ENCODE assay signal across 9 cellular contexts in genomic region chr19:18429717-18430416, GRCh38. TPM values are rescaled to one million over a fixed set of nuclear protein-coding genes. Genes with fewer than 3 reads are reported as not detected.
DNase-seq lines count a peak whose midpoint lies in the region; ATAC-seq and TF ChIP-seq lines count a peak whose summit lies in the region.
"Had no signal": no experiment of that assay in that cellular context is flagged by ENCODE, and none has a peak within 500 bp of the region (broad histone marks: within the 10 kb centered on the region; RNA-seq: fewer than 3 reads in every experiment).

No MANE protein-coding gene starts in this region.

- peaks cover 71% of the 10 kb centered on the region for H4K20me1 ChIP-seq in DND-41 (ENCODE audit: insufficient read depth, low read length)

- H3K4me1 Mint-ChIP-seq in osteocyte (ENCODE audit: unreplicated experiment): peaks cover 26% of the 10 kb centered on the region

- no peaks in the 10 kb centered on the region for H3K36me3 Mint-ChIP-seq in osteocyte (ENCODE audit: unreplicated experiment)

- ATAC-seq in DND-41 (ENCODE audit: insufficient read depth, low read depth): peak; percentile 23
- ATAC-seq in GM21737 (IDR thresholded peaks at IDR 0.05; ENCODE audit: unreplicated experiment): no peak

- intact Hi-C loops in dorsolateral prefrontal cortex (cut with DNase I): no loop called here

- no peaks in the 10 kb centered on the region for H3K27me3 Mint-ChIP-seq in osteocyte (ENCODE audit: unreplicated experiment)

- TF ChIP-seq POLR2A in NB4 (IDR thresholded peaks at IDR 0.05; ENCODE audit: extremely low read depth, insufficient read length): no peak

- no peaks in the 10 kb centered on the region for H3K27me3 ChIP-seq in DND-41 (ENCODE audit: insufficient read depth, low read length, poor library complexity)
- no peaks in the 10 kb centered on the region for H3K27me3 ChIP-seq in dorsolateral prefrontal cortex

- peaks cover 27% of the 10 kb centered on the region for H3K79me2 ChIP-seq in DND-41 (ENCODE audit: insufficient read depth, low read length)

- no peaks in the 10 kb centered on the region for H3K9me3 ChIP-seq in DND-41 (ENCODE audit: insufficient read depth, low read length, severe bottlenecking)

- DNase-seq in DND-41 (peak; percentile 53), NB4 (ENCODE audit: low read depth) (peak; percentile 71), dorsolateral prefrontal cortex (no peak), osteocyte (ENCODE audit: extremely low spot score, unreplicated experiment) (no peak), T1000 (lab: John Stamatoyannopoulos, UW) (no peak), NCI-H1092 treated with DMSO at 0.1 percent for 48 hours (lab: John Stamatoyannopoulos, UW) (no peak), iPS-NIHi11 (ENCODE audit: low spot score) (no peak)
- DNase-seq: NCI-H187 treated with DMSO at 0.1 percent for 48 hours had no signal

- H3K4me1 ChIP-seq in DND-41 (ENCODE audit: insufficient read depth, low read length): peaks cover 24% of the 10 kb centered on the region

- H3K27ac ChIP-seq in DND-41 (ENCODE audit: low read length) (peak overlapping the region; percentile 69), dorsolateral prefrontal cortex (peak overlapping the region in 51 of 59 donors; percentile 14 to 95 (median 78))

- H3K4me3 Mint-ChIP-seq in osteocyte (ENCODE audit: unreplicated experiment): no peak overlapping the region

- peak overlapping the region; percentile 81 for H3K4me2 ChIP-seq in DND-41 (ENCODE audit: insufficient read depth, low read length)

- peak overlapping the region in 1 of 2 experiments; percentile 55; a peak in 2 of 4 replicates for H3K4me3 ChIP-seq in DND-41 (ENCODE audit: low read depth in 1 of 2, low read length in 2 of 2)
- peak overlapping the region; percentile 12 for H3K4me3 ChIP-seq in NB4 (ENCODE audit: low read depth, low read length)
- peak overlapping the region in 56 of 59 donors; percentile 28 to 73 (median 60) for H3K4me3 ChIP-seq in dorsolateral prefrontal cortex

- TF ChIP-seq CTCF in DND-41 (IDR thresholded peaks at IDR 0.05; ENCODE audit: borderline replicate concordance, extremely low read depth, low read length, poor library complexity, severe bottlenecking): no peak
- TF ChIP-seq CTCF in NB4 (IDR thresholded peaks at IDR 0.05; ENCODE audit: low read depth, low read length): no peak
- no peak for TF ChIP-seq CTCF in dorsolateral prefrontal cortex (IDR thresholded peaks at IDR 0.05 in 54 of 56, conservative IDR thresholded peaks at IDR 0.05 in 2 of 56; ENCODE audit: low read depth in 1 of 56, partially characterized antibody in 56 of 56)
- TF ChIP-seq CTCF in osteocyte (IDR thresholded peaks at IDR 0.05): no peak

- H3K36me3 ChIP-seq in DND-41 (ENCODE audit: insufficient read depth, low read length): peaks cover 22% of the 10 kb centered on the region

- peak overlapping the region; percentile 56 for H3K9ac ChIP-seq in DND-41 (ENCODE audit: low read depth, low read length)

- peak overlapping the region; percentile 86 for H3K27ac Mint-ChIP-seq in osteocyte (ENCODE audit: unreplicated experiment)

- no peak overlapping the region for H2AFZ ChIP-seq in DND-41 (ENCODE audit: low read depth, low read length)

- H3K9me3 Mint-ChIP-seq in osteocyte (ENCODE audit: unreplicated experiment): no peaks in the 10 kb centered on the region

RNA-seq across cellular contexts. Expression of gene ISYNA1, which starts 8.1 kb away (rescaled TPM):
- total RNA-seq in dorsolateral prefrontal cortex (100 to 1,000 TPM in 1 of 120 experiments, 10 to 100 TPM in 118, 1 to 10 TPM in 1; 7.4 to 118 (median 26.3) TPM), osteocyte (159 and 178 TPM in 2 replicates)

RNA-seq across cellular contexts. Expression of gene SSBP4, which starts 10.7 kb away (rescaled TPM):
- total RNA-seq in dorsolateral prefrontal cortex (100 to 1,000 TPM in 39 of 120 experiments, 10 to 100 TPM in 81; 42.5 to 168 (median 93.8) TPM), osteocyte (82.9 and 102 TPM in 2 replicates)

RNA-seq across cellular contexts. Expression of gene LRRC25, which starts 32.4 kb away (rescaled TPM):
- total RNA-seq in dorsolateral prefrontal cortex (10 to 100 TPM in 1 of 120 experiments, 1 to 10 TPM in 99, under 1 TPM in 19, not detected in 1; 0.44 to 11.8 (median 1.8) TPM), osteocyte (0.16 TPM in 1 of 2 replicates, not detected in the other)

RNA-seq across cellular contexts. Expression of gene GDF15, which starts 43.9 kb away (rescaled TPM):
- total RNA-seq in dorsolateral prefrontal cortex: 1 to 10 TPM in 56 of 120 experiments, under 1 TPM in 35, not detected in 29; 0.43 to 7.1 (median 1.2) TPM
- total RNA-seq in osteocyte: 41.9 and 47.9 TPM in 2 replicates

Comparison
In these comparisons a context has a peak if more than half of its experiments do, and no peak if none do; other contexts are left out.
1. DNase-seq: peak in DND-41 (single experiment) and NB4 (single experiment); none in dorsolateral prefrontal cortex (0 of 10), osteocyte (single experiment), T1000 (single experiment), NCI-H1092 treated with DMSO at 0.1 percent for 48 hours (single experiment) and iPS-NIHi11 (single experiment).